ENCODE assay signal across 8 cellular contexts in the genomic region with DNA sequence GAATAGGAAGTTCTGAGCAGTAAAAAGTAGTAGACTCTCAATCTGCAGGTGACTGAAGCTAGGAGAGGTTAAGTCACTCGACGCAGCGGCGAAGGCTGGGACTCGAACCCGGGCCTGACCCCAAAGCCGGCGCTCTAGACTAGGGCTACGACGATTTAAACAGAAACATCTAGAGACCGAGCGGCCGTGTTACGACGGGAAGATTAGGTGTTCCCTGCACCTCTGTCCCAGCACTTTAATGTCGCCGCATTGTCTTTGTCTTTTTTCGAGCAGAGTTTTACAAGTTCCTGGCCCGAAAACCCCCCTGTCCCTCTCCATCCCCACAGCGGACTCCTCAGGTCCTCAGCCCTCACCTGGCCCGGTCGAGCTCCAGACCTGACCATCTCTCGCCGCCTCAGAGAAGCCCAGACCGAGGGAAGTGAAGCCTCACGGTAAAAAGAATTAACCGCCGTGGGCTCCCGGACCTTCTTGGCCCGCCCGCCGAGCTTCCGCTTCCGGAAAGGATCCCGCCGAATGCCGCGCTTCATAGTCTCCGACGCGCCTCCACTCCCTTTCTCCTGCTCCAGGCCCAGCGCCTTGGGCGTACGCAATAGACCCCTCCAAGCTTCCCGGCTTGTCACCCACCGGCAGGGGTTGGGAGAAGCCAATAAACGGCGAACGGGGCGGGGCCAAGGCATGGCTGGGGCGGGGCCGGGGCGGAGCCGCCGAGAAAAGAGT. TPM values are rescaled to one million over a fixed set of nuclear protein-coding genes. Genes with fewer than 3 reads are reported as not detected.
DNase-seq lines count a peak whose midpoint lies in the region; ATAC-seq and TF ChIP-seq lines count a peak whose summit lies in the region.

A gene with protein sequence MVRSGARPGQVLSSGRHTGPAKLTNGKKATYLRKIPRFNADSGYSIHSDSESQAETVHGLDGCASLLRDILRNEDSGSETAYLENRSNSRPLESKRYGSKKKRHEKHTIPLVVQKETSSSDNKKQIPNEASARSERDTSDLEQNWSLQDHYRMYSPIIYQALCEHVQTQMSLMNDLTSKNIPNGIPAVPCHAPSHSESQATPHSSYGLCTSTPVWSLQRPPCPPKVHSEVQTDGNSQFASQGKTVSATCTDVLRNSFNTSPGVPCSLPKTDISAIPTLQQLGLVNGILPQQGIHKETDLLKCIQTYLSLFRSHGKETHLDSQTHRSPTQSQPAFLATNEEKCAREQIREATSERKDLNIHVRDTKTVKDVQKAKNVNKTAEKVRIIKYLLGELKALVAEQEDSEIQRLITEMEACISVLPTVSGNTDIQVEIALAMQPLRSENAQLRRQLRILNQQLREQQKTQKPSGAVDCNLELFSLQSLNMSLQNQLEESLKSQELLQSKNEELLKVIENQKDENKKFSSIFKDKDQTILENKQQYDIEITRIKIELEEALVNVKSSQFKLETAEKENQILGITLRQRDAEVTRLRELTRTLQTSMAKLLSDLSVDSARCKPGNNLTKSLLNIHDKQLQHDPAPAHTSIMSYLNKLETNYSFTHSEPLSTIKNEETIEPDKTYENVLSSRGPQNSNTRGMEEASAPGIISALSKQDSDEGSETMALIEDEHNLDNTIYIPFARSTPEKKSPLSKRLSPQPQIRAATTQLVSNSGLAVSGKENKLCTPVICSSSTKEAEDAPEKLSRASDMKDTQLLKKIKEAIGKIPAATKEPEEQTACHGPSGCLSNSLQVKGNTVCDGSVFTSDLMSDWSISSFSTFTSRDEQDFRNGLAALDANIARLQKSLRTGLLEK (minus strand): TSS at position 439 of the 717 bp plus-strand sequence. CDS start 56 bp downstream, at position 383.

- peak; percentile 78 for TF ChIP-seq POLR2A in GM18505 (IDR thresholded peaks at IDR 0.05; ENCODE audit: borderline replicate concordance, extremely low read depth, insufficient read depth, insufficient read length)

- DNase-seq in NCI-H2029 (lab: John Stamatoyannopoulos, UW) = peak; percentile 96
- peak; percentile 69 for DNase-seq in T-helper 9 cell
- DNase-seq in astrocyte of the cerebellum (ENCODE audit: low read depth) = peak; percentile 93
- peak; percentile 95 for DNase-seq in hepatocyte (ENCODE audit: low spot score)
- peak; percentile 93 for DNase-seq in renal cortical epithelial cell (ENCODE audit: low read depth)
- DNase-seq in aorta = peak; percentile 96 to 98

- ATAC-seq in GM18505 (IDR thresholded peaks at IDR 0.05; ENCODE audit: unreplicated experiment) (peak; percentile 77), HG02970 (IDR thresholded peaks at IDR 0.05; ENCODE audit: low FRiP score, unreplicated experiment) (peak; percentile 72), aorta (ENCODE audit: low FRiP score) (peak; percentile 98)

- H3K27ac ChIP-seq in hepatocyte = peak within 1 kb of the TSS; percentile 85
- peak within 1 kb of the TSS in 1 of 2 donors; percentile 85 for H3K27ac ChIP-seq in aorta (ENCODE audit: low read depth in 1 of 2, low read length in 2 of 2)

- peak within 1 kb of the TSS; percentile 85 for H3K4me2 ChIP-seq in hepatocyte

- WGBS in hepatocyte (ENCODE audit: low lambda C conversion rate, missing lambda C conversion rate) = 1% methylated on average over 52 of the region's 55 CpGs
- 0% methylated on average over 54 to 55 of the region's 55 CpGs for WGBS in aorta, 2 donors

- H3K79me2 ChIP-seq in hepatocyte = peaks cover 19% of the 10 kb centered on the region

- H3K9me2 ChIP-seq in hepatocyte (replicated peaks; ENCODE audit: insufficient read depth) = no peaks in the 10 kb centered on the region

- H3K4me3 ChIP-seq in astrocyte of the cerebellum (ENCODE audit: low read depth, low read length) (peak within 1 kb of the TSS; percentile 95), hepatocyte (peak within 1 kb of the TSS; percentile 74), aorta (ENCODE audit: low read length in 2 of 2) (peak within 1 kb of the TSS; percentile 75 to 81)

- H2AFZ ChIP-seq in hepatocyte = peak within 1 kb of the TSS; percentile 94

- no peaks in the 10 kb centered on the region for H3K27me3 ChIP-seq in hepatocyte
- no peaks in the 10 kb centered on the region for H3K27me3 ChIP-seq in aorta (ENCODE audit: control insufficient read depth in 1 of 2, insufficient read depth in 2 of 2, low read length in 1 of 2)

- H3K9me3 ChIP-seq in hepatocyte (ENCODE audit: low read depth) (no peaks in the 10 kb centered on the region), aorta (ENCODE audit: control insufficient read depth, low read length) (no peaks in the 10 kb centered on the region)

- H4K20me1 ChIP-seq in hepatocyte (ENCODE audit: insufficient read depth, poor library complexity, severe bottlenecking) = no peaks in the 10 kb centered on the region

- no peak for TF ChIP-seq CTCF in astrocyte of the cerebellum (IDR thresholded peaks at IDR 0.05; ENCODE audit: low read depth, low read length, missing control alignments)
- no peak for TF ChIP-seq CTCF in hepatocyte (IDR thresholded peaks at IDR 0.05; ENCODE audit: poor library complexity)

- no peaks in the 10 kb centered on the region for H3K36me3 ChIP-seq in hepatocyte (replicated peaks; ENCODE audit: insufficient read depth, low read depth)
- no peaks in the 10 kb centered on the region for H3K36me3 ChIP-seq in aorta (ENCODE audit: control insufficient read depth in 1 of 2, insufficient read depth in 2 of 2, low read length in 1 of 2)

- in situ Hi-C loops in astrocyte of the cerebellum (cut with HindIII; ENCODE audit: low sequenced_read_pairs) = no loop called here

- peaks cover 5% of the 10 kb centered on the region for H3K4me1 ChIP-seq in hepatocyte (ENCODE audit: insufficient read depth)
- no peaks in the 10 kb centered on the region for H3K4me1 ChIP-seq in aorta (ENCODE audit: control insufficient read depth in 1 of 2, insufficient read depth in 2 of 2, low read length in 2 of 2)

- intact Hi-C loops in aorta (cut with DNase I) = no loop called here

RNA-seq across cellular contexts. Expression of the gene that starts here (rescaled TPM):
- 41.8 and 47.3 TPM in 2 replicates for total RNA-seq in hepatocyte
- polyA plus RNA-seq in hepatocyte = 12.4 and 16.1 TPM in 2 replicates
- 28.3 and 60.4 TPM in 2 replicates for total RNA-seq in renal cortical epithelial cell
- 10 to 100 TPM; 40.5 to 55.5 TPM for total RNA-seq in aorta
- 10 to 100 TPM in 1 of 2 donors, 1 to 10 TPM in 1; 9.1 to 44.6 TPM for polyA plus RNA-seq in aorta
